ENCODE assay signal across 8 cellular contexts in the genomic region with DNA sequence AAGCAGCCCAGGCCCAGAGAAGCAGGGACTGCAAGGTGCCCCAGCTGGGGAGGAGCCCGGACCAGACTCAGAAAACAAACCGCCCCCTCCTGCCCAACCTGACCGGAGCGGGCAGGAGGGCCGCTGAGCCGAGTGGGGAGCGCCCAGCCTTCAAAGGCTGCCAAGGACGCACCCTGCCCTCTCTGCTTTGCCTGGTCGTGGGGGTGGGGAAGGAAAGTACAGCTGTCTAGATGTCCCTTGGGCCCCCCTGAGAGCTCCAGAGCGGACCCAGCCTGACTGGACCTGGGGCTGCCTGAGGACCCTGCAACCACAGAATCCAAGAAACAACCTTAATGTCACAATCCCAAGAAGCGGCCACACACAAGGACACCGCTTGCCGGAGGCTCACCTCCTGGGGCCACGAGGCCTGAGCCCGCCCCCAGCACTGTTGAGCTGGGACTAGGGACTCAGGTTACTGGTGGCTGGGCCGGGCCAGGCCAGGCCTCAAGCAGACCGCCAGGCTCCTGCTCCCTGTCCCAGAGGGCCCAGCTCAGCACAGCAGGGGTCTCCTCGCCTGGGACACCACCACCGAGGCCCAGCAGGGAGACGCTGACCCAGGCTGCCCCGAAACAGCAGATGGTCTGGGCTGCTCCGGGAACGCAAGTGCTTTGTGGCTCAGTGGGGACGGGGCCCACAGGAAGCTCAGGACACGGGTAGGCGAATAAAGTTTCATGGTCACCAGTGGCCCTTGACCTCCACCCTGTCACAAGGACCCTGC. TPM values are rescaled to one million over a fixed set of nuclear protein-coding genes. Genes with fewer than 3 reads are reported as not detected.
DNase-seq lines count a peak whose midpoint lies in the region.

No MANE protein-coding gene starts in this region.

- peaks cover 46% of the 10 kb centered on the region for H3K4me1 ChIP-seq in adipocyte (ENCODE audit: control insufficient read depth, insufficient read depth, low read length)

- peak overlapping the region; percentile 65 for H3K27ac Mint-ChIP-seq in activated naive CD4-positive, alpha-beta T cell treated with anti-CD3 and anti-CD28 coated beads, Interleukin-2, amount 10 ng/mL, durations not matched to agents 7 days and 5 days

- in situ Hi-C loops in G401 (cut with HindIII; ENCODE audit: low sequenced_read_pairs): no loop called here

- peaks cover 6% of the 10 kb centered on the region for H3K36me3 ChIP-seq in adipocyte (ENCODE audit: control insufficient read depth, insufficient read depth, low read length, severe bottlenecking)

- H3K9ac ChIP-seq in adipocyte (ENCODE audit: low read length): peak overlapping the region; percentile 89

- peak overlapping the region; percentile 75 for H3K4me3 Mint-ChIP-seq in activated naive CD4-positive, alpha-beta T cell treated with anti-CD3 and anti-CD28 coated beads, Interleukin-2, amount 10 ng/mL, durations not matched to agents 7 days and 5 days

- peaks cover 16% of the 10 kb centered on the region for H3K27me3 Mint-ChIP-seq in activated naive CD4-positive, alpha-beta T cell treated with anti-CD3 and anti-CD28 coated beads, Interleukin-2, amount 10 ng/mL, durations not matched to agents 7 days and 5 days

- CTCF ChIA-PET in activated naive CD4-positive, alpha-beta T cell treated with anti-CD3 and anti-CD28 coated beads, Interleukin-2, amount 10 ng/mL, durations not matched to agents 7 days and 5 days (lab: Charles Lee): interaction anchor here (0.7 to 1.7 kb wide), 3 partner anchors 20 to 25 kb away, joined by 3 to 5 read pairs (median 5); no protein-coding TSS in a partner anchor

- no peaks in the 10 kb centered on the region for H3K27me3 ChIP-seq in adipocyte (replicated peaks; ENCODE audit: control insufficient read depth, insufficient read depth, low read length)

- peak overlapping the region; percentile 89 for H3K4me3 ChIP-seq in adipocyte (ENCODE audit: low read length)

- no peaks in the 10 kb centered on the region for H3K9me3 ChIP-seq in adipocyte (ENCODE audit: control insufficient read depth, low read length)

- no peak for DNase-seq in activated naive CD4-positive, alpha-beta T cell treated with anti-CD3 and anti-CD28 coated beads, Interleukin-2, amount 10 ng/mL, durations not matched to agents 7 days and 5 days
- DNase-seq in activated naive CD4-positive, alpha-beta T cell treated with Interleukin-2 at 50 U/mL for 16 hours: no peak
- DNase-seq in adipocyte (ENCODE audit: low read depth): peak; percentile 55
- DNase-seq in islet precursor cell: peak; percentile 75
- peak in 1 of 49 donors; percentile 30 for DNase-seq in substantia nigra (lab: John Stamatoyannopoulos, UW)
- DNase-seq in NCI-H187 (lab: John Stamatoyannopoulos, UW): no peak
- DNase-seq in G401 (ENCODE audit: low spot score): no peak
- DNase-seq in NCI-H2029 treated with DMSO at 0.1 percent for 48 hours (lab: John Stamatoyannopoulos, UW): no peak

- peaks cover 1% of the 10 kb centered on the region for H3K36me3 Mint-ChIP-seq in activated naive CD4-positive, alpha-beta T cell treated with anti-CD3 and anti-CD28 coated beads, Interleukin-2, amount 10 ng/mL, durations not matched to agents 7 days and 5 days

- peak overlapping the region; percentile 31 for H3K27ac ChIP-seq in substantia nigra (ENCODE audit: low read depth, low read length, poor library complexity, severe bottlenecking)

- no peaks in the 10 kb centered on the region for H3K9me3 Mint-ChIP-seq in activated naive CD4-positive, alpha-beta T cell treated with anti-CD3 and anti-CD28 coated beads, Interleukin-2, amount 10 ng/mL, durations not matched to agents 7 days and 5 days

- peaks cover 22% of the 10 kb centered on the region for H3K4me1 Mint-ChIP-seq in activated naive CD4-positive, alpha-beta T cell treated with anti-CD3 and anti-CD28 coated beads, Interleukin-2, amount 10 ng/mL, durations not matched to agents 7 days and 5 days

RNA-seq across cellular contexts. Expression of gene DVL1, which starts 1.4 kb away (rescaled TPM):
- 66.4 and 70.2 TPM in 2 replicates for total RNA-seq in G401 (2014; rRNA removed; shearing (Covaris generic))

RNA-seq across cellular contexts. Expression of gene MXRA8, which starts 10.5 kb away (rescaled TPM):
- total RNA-seq in G401 (2014; rRNA removed; shearing (Covaris generic)): 23.0 and 26.7 TPM in 2 replicates

RNA-seq across cellular contexts. Expression of gene TAS1R3, which starts 16.8 kb away (rescaled TPM):
- total RNA-seq in G401 (2014; rRNA removed; shearing (Covaris generic)): 0.14 TPM in 1 of 2 replicates, not detected in the other

RNA-seq across cellular contexts. Expression of gene CPTP, which starts 23.2 kb away (rescaled TPM):
- total RNA-seq in G401 (2014; rRNA removed; shearing (Covaris generic)): 22.5 and 23.5 TPM in 2 replicates

RNA-seq across cellular contexts. Expression of gene INTS11, which starts 23.4 kb away (rescaled TPM):
- 107 and 109 TPM in 2 replicates for total RNA-seq in G401 (2014; rRNA removed; shearing (Covaris generic))

Comparison
In these comparisons a context has a peak if more than half of its experiments do, and no peak if none do; other contexts are left out.
1. DNase-seq: peak in adipocyte (single experiment) and islet precursor cell (single experiment); none in activated naive CD4-positive, alpha-beta T cell treated with anti-CD3 and anti-CD28 coated beads, Interleukin-2, amount 10 ng/mL, durations not matched to agents 7 days and 5 days (single experiment), activated naive CD4-positive, alpha-beta T cell treated with Interleukin-2 at 50 U/mL for 16 hours (single experiment), NCI-H187 (0 of 2), G401 (single experiment) and NCI-H2029 treated with DMSO at 0.1 percent for 48 hours (single experiment).